Comparison of ENCODE assay signal across 8 cellular contexts in genomic region chr9:37784640-37785483, GRCh38. TPM values are rescaled to one million over a fixed set of nuclear protein-coding genes. Genes with fewer than 3 reads are reported as not detected.
DNase-seq lines count a peak whose midpoint lies in the region; ATAC-seq and TF ChIP-seq lines count a peak whose summit lies in the region.

Gene EXOSC3 (minus strand): TSS chr9:37785064. CDS start chr9:37785044, 20 bp downstream.

- intact Hi-C loops in heart right ventricle (cut with DNase I), result loop anchor here in 5 of 10 donors (1.0 to 10.0 kb wide), 4 partner anchors 15 to 200 kb away; partner anchors contain the start of genes DCAF10 (in 3 of the 5) and TOMM5 (in 1 of the 5)

- H3K9me3 Mint-ChIP-seq in progenitor cell of endocrine pancreas (ENCODE audit: low read depth), result no peaks in the 10 kb centered on the region

- ATAC-seq in HG02678 (IDR thresholded peaks at IDR 0.05; ENCODE audit: unreplicated experiment) (peak; percentile 95), heart right ventricle (peak; percentile 94 to 98 (median 98))

- peaks cover 22% of the 10 kb centered on the region for H3K4me1 ChIP-seq in adipocyte (ENCODE audit: control insufficient read depth, insufficient read depth, low read length)
- peaks cover 0 to 28% (median 25%) of the 10 kb centered on the region in 9 donors for H3K4me1 ChIP-seq in heart right ventricle

- DNase-seq in NCI-H128 (lab: John Stamatoyannopoulos, UW; ENCODE audit: unreplicated experiment) (peak; percentile 83), SW480 (ENCODE audit: low spot score) (peak; percentile 91), adipocyte (ENCODE audit: low read depth) (peak; percentile 97), heart right ventricle (peak; percentile 88 to 92), progenitor cell of endocrine pancreas (ENCODE audit: low spot score, unreplicated experiment) (peak; percentile 71), ureter (ENCODE audit: low spot score) (peak; percentile 90)

- TF ChIP-seq CTCF in GM12873 (IDR thresholded peaks at IDR 0.05; ENCODE audit: insufficient read depth, low read depth, low read length, missing control alignments) (peak; percentile 12), heart right ventricle (IDR thresholded peaks at IDR 0.05) (peak in 3 of 9 donors; percentile 22 to 34 (median 23)), progenitor cell of endocrine pancreas (IDR thresholded peaks at IDR 0.05; ENCODE audit: unreplicated experiment) (peak; percentile 36)

- peak within 1 kb of the TSS; percentile 95 for H3K9ac ChIP-seq in adipocyte (ENCODE audit: low read length)

- peaks cover 18% of the 10 kb centered on the region for H3K27me3 Mint-ChIP-seq in progenitor cell of endocrine pancreas

- peak within 1 kb of the TSS; percentile 95 for H3K4me3 ChIP-seq in adipocyte (ENCODE audit: low read length)
- peak within 1 kb of the TSS; percentile 57 to 99 (median 89) for H3K4me3 ChIP-seq in heart right ventricle

- peak within 1 kb of the TSS; percentile 97 for H3K4me3 Mint-ChIP-seq in progenitor cell of endocrine pancreas (ENCODE audit: low read depth)

- peaks cover 34% of the 10 kb centered on the region for H3K36me3 ChIP-seq in adipocyte (ENCODE audit: control insufficient read depth, insufficient read depth, low read length, severe bottlenecking)
- H3K36me3 ChIP-seq in heart right ventricle, result peaks cover 0 to 39% (median 29%) of the 10 kb centered on the region in 9 donors

- H3K27ac ChIP-seq in heart right ventricle, result peak within 1 kb of the TSS in 9 of 10 donors; percentile 72 to 89 (median 79)

- H3K36me3 Mint-ChIP-seq in progenitor cell of endocrine pancreas (ENCODE audit: insufficient read depth), result peaks cover 10% of the 10 kb centered on the region

- 1% methylated on average over 73 of the region's 73 CpGs for WGBS in heart right ventricle, 2 donors

- H3K9me3 ChIP-seq in adipocyte (ENCODE audit: control insufficient read depth, low read length) (no peaks in the 10 kb centered on the region), heart right ventricle (no peaks in the 10 kb centered on the region)

- H3K27ac Mint-ChIP-seq in progenitor cell of endocrine pancreas, result peak within 1 kb of the TSS; percentile 97

- peaks cover 14% of the 10 kb centered on the region for H3K4me1 Mint-ChIP-seq in progenitor cell of endocrine pancreas (ENCODE audit: low read depth)

- H3K27me3 ChIP-seq in adipocyte (replicated peaks; ENCODE audit: control insufficient read depth, insufficient read depth, low read length) (no peaks in the 10 kb centered on the region), heart right ventricle (peaks cover 0 to 14% (median 6%) of the 10 kb centered on the region in 7 donors)

RNA-seq across cellular contexts. Expression of gene EXOSC3, which starts in this region (rescaled TPM):
- total RNA-seq in heart right ventricle (10 to 100 TPM in 9 of 10 donors, 1 to 10 TPM in 1; 7.5 to 15.2 (median 12.8) TPM), progenitor cell of endocrine pancreas (55.7 and 61.8 TPM in 2 replicates), ureter (27.2 TPM)
- 10 to 100 TPM in 1 of 2 donors, 1 to 10 TPM in 1; 7.3 to 20.2 TPM for polyA plus RNA-seq in heart right ventricle

Comparison
In these comparisons a context has a peak if more than half of its experiments do, and no peak if none do; other contexts are left out.
1. Peak in every context shown above with its lines: DNase-seq, ATAC-seq, H3K4me3 ChIP-seq and H3K27ac ChIP-seq.